Comparison of ENCODE assay signal across 8 cellular contexts in genomic region chr2:68488605-68489004, GRCh38. TPM values are rescaled to one million over a fixed set of nuclear protein-coding genes. Genes with fewer than 3 reads are reported as not detected.
DNase-seq lines count a peak whose midpoint lies in the region; ATAC-seq and TF ChIP-seq lines count a peak whose summit lies in the region.
"Not testable (repeated sequence)": the region's sequence is repeated elsewhere in the genome, so short reads cannot be mapped to it uniquely, and the experiment has no call there.

No MANE protein-coding gene starts in this region.

- H3K79me1 ChIP-seq in IMR-90 (ENCODE audit: low read depth in 1 of 2, low read length in 2 of 2): not testable (repeated sequence)

- H4K91ac ChIP-seq in IMR-90 (ENCODE audit: insufficient read depth, low read depth, low read length): not testable (repeated sequence)

- H2BK120ac ChIP-seq in IMR-90 (ENCODE audit: low read depth, low read length): not testable (repeated sequence)

- TF ChIP-seq CTCF in GM13977 (IDR thresholded peaks at IDR 0.05; ENCODE audit: extremely low read depth, insufficient read depth, missing control alignments); IMR-90 (conservative IDR thresholded peaks at IDR 0.05; ENCODE audit: low read depth, low read length); cardiac fibroblast (IDR thresholded peaks at IDR 0.05; ENCODE audit: low read depth, low read length): not testable (repeated sequence)

- H3K36me3 ChIP-seq in IMR-90 (ENCODE audit: control insufficient read depth, insufficient read depth, low read length): not testable (repeated sequence)

- H2BK5ac ChIP-seq in IMR-90 (ENCODE audit: low read depth, low read length, poor library complexity, severe bottlenecking): not testable (repeated sequence)

- no CpG with 5 or more reads among the region's 1 CpG for WGBS in IMR-90 (ENCODE audit: extremely low coverage in 2 of 2, insufficient read length in 1 of 2), 2 experiments

- in situ Hi-C loops in GM13977 (cut with MboI; ENCODE audit: low pct_unique_long_range_greater_than_20kb, low sequenced_read_pairs, unreplicated experiment) (loop anchor here (25.0 kb wide), 1 partner anchor 224 kb away; no protein-coding TSS in a partner anchor), IMR-90 (cut with MboI; ENCODE audit: low sequenced_read_pairs) (loop anchor here (25.0 kb wide), 1 partner anchor 99 kb away; no protein-coding TSS in a partner anchor)

- not testable (repeated sequence) for H3K56ac ChIP-seq in IMR-90 (ENCODE audit: extremely low read depth, insufficient read depth, low read length)

- POLR2A ChIA-PET in IMR-90 (lab: Charles Lee; ENCODE audit: unreplicated experiment): not testable (repeated sequence)

- not testable (repeated sequence) for H3K27me3 ChIP-seq in IMR-90 (ENCODE audit: control insufficient read depth, insufficient read depth, low read length)

- H4K20me1 ChIP-seq in IMR-90 (ENCODE audit: insufficient read depth, low read length): not testable (repeated sequence)

- not testable (repeated sequence) for H3K4me1 ChIP-seq in IMR-90 (ENCODE audit: control insufficient read depth, insufficient read depth, low read length)

- H3K14ac ChIP-seq in IMR-90 (replicated peaks; ENCODE audit: low read depth, low read length): not testable (repeated sequence)

- H4K5ac ChIP-seq in IMR-90 (ENCODE audit: low read depth, low read length): not testable (repeated sequence)

- not testable (repeated sequence) for BruUV-seq in IMR-90 (replicated peaks; lab: Mats Ljungman, UMichigan)

- not testable (repeated sequence) for TF ChIP-seq RAD21 in IMR-90 (IDR thresholded peaks at IDR 0.05; ENCODE audit: low read length)

- H2AK9ac ChIP-seq in IMR-90 (replicated peaks; ENCODE audit: low read depth, low read length, poor library complexity): not testable (repeated sequence)

- H3K27ac ChIP-seq in IMR-90 (ENCODE audit: insufficient read depth, low read length): not testable (repeated sequence)

- not testable (repeated sequence) for TF ChIP-seq POLR2A in IMR-90 (IDR thresholded peaks at IDR 0.05; ENCODE audit: low read depth, low read length)

- not testable (repeated sequence) for H3K18ac ChIP-seq in IMR-90 (ENCODE audit: low read depth, low read length)

- H3K4me2 ChIP-seq in IMR-90 (ENCODE audit: low read depth, low read length): not testable (repeated sequence)

- intact Hi-C loops in IMR-90 (cut with micrococcal nuclease): not testable (repeated sequence)

- CTCF ChIA-PET in IMR-90 (lab: Yijun Ruan, JAX): interaction anchor here (0.7 to 2.3 kb wide), 6 partner anchors 10 to 437 kb away, joined by 3 to 10 read pairs (median 4); no protein-coding TSS in a partner anchor

- dilution Hi-C loops in IMR-90 (cut with HindIII; ENCODE audit: low sequenced_read_pairs, unreplicated experiment): not testable (repeated sequence)

- H3K4ac ChIP-seq in IMR-90 (ENCODE audit: low read depth, low read length): not testable (repeated sequence)

- H3K23ac ChIP-seq in IMR-90 (ENCODE audit: low read depth, low read length): not testable (repeated sequence)

- H3K9me1 ChIP-seq in IMR-90 (ENCODE audit: insufficient read depth, low read length): not testable (repeated sequence)

- peak; percentile 60 for ATAC-seq in GM21529 (IDR thresholded peaks at IDR 0.05; ENCODE audit: unreplicated experiment)
- peak; percentile 73 for ATAC-seq in HG02884 (IDR thresholded peaks at IDR 0.05; ENCODE audit: unreplicated experiment)
- ATAC-seq in IMR-90 (ENCODE audit: low read depth): not testable (repeated sequence)
- ATAC-seq in left lobe of liver: peak; percentile 17

- H2AK5ac ChIP-seq in IMR-90 (ENCODE audit: low read depth, low read length): not testable (repeated sequence)

- H3K4me3 ChIP-seq in IMR-90 (ENCODE audit: insufficient read depth, low read depth, low read length); cardiac fibroblast (replicated peaks in 1 of 2; ENCODE audit: low read depth in 2 of 2, low read length in 2 of 2): not testable (repeated sequence)

- not testable (repeated sequence) for H4K8ac ChIP-seq in IMR-90 (ENCODE audit: low read depth in 2 of 2, low read length in 2 of 2)

- H2BK20ac ChIP-seq in IMR-90 (ENCODE audit: low read depth, low read length): not testable (repeated sequence)

- H2BK15ac ChIP-seq in IMR-90 (ENCODE audit: low read depth, low read length): not testable (repeated sequence)

- not testable (repeated sequence) for H3K9me3 ChIP-seq in IMR-90 (ENCODE audit: control insufficient read depth, insufficient read depth, low read length)

- peak; percentile 43 for DNase-seq in A172 (ENCODE audit: low spot score)
- peak; percentile 25 for DNase-seq in GM13977 (ENCODE audit: low spot score)
- DNase-seq in IMR-90: peak; percentile 39
- peak; percentile 57 for DNase-seq in amniotic epithelial cell (ENCODE audit: low read depth)
- peak; percentile 37 to 42 for DNase-seq in cardiac fibroblast (ENCODE audit: low read depth in 2 of 2)
- not testable (repeated sequence) for DNase-seq in left lobe of liver (ENCODE audit: low spot score)

- not testable (repeated sequence) for H2AFZ ChIP-seq in IMR-90 (replicated peaks; ENCODE audit: low read length, poor library complexity)

- not testable (repeated sequence) for H3K9ac ChIP-seq in IMR-90 (ENCODE audit: low read depth, low read length)

TF ChIP-seq in IMR-90, 13 proteins besides CTCF, POLR2A, EP300 and RAD21:
- TF ChIP-seq FOS (IDR thresholded peaks at IDR 0.05; ENCODE audit: low read depth, low read length): 0 out of 2 replicates have a peak, but pooled peaks have one; percentile 32
- TF ChIP-seq CEBPB (IDR thresholded peaks at IDR 0.05; ENCODE audit: low read depth, low read length): peak; percentile 43; the same call in 1 of the 2 replicates

RNA-seq across cellular contexts. Expression of gene APLF, which starts 21.2 kb away (rescaled TPM):
- total RNA-seq in A172 (2014; rRNA removed; shearing (Covaris generic)): 3.7 and 6.8 TPM in 2 replicates
- total RNA-seq in IMR-90 (2012; rRNA removed) (2.3 and 3.3 TPM in 2 replicates), left lobe of liver (1.1 TPM)
- 1.2 and 1.5 TPM in 2 replicates for polyA plus RNA-seq in IMR-90 (2012; rRNA removed)
- 0.30 and 0.50 TPM in 2 replicates for polyA plus RNA-seq in IMR-90 (2012; cell fraction: cytosol; rRNA removed)
- 0.17 and 1.8 TPM in 2 replicates for polyA plus RNA-seq in IMR-90 (2012; cell fraction: nucleus; rRNA removed; ENCODE audit: low replicate concordance)

RNA-seq across cellular contexts. Expression of gene FBXO48, which starts 21.5 kb away (rescaled TPM):
- 0.43 and 0.67 TPM in 2 replicates for total RNA-seq in A172 (2014; rRNA removed; shearing (Covaris generic))
- total RNA-seq in IMR-90 (2012; rRNA removed) (0.18 and 0.28 TPM in 2 replicates), left lobe of liver (1.3 TPM)
- 0.37 and 0.43 TPM in 2 replicates for polyA plus RNA-seq in IMR-90 (2012; rRNA removed)
- polyA plus RNA-seq in IMR-90 (2012; cell fraction: cytosol; rRNA removed): 0.09 and 0.11 TPM in 2 replicates
- 0.11 and 0.61 TPM in 2 replicates for polyA plus RNA-seq in IMR-90 (2012; cell fraction: nucleus; rRNA removed; ENCODE audit: low replicate concordance)
